In genomic region chr18:52636536-52636935, GRCh38 we compare ENCODE assay signal across 18 cellular contexts.
DNase-seq lines count a peak whose midpoint lies in the region; TF ChIP-seq lines count a peak whose summit lies in the region.
"Had no signal": no experiment of that assay in that cellular context is flagged by ENCODE, and none has a peak within 500 bp of the region (broad histone marks: within the 10 kb centered on the region; RNA-seq: fewer than 3 reads in every experiment).

No MANE protein-coding gene starts in this region.

- no peak overlapping the region for H2BK20ac ChIP-seq in H9 (ENCODE audit: low read depth, low read length, poor library complexity, severe bottlenecking)

- TF ChIP-seq CTCF in H9 (conservative IDR thresholded peaks at IDR 0.05) = peak; percentile 57; the same call in 2 of the 3 replicates

- H3K4me2 ChIP-seq in H9 (ENCODE audit: insufficient read depth, insufficient read length, low read length) (no peak overlapping the region), trophoblast cell (ENCODE audit: low read length) (no peak overlapping the region)

- no peak overlapping the region for H3K27ac ChIP-seq in H9 (ENCODE audit: insufficient read length, low read depth, low read length)
- no peak overlapping the region for H3K27ac ChIP-seq in trophoblast cell (ENCODE audit: low read depth, low read length)
- H3K27ac ChIP-seq: cardiac muscle cell had no signal

- H2AFZ ChIP-seq in H9 (ENCODE audit: low read length) (no peak overlapping the region), trophoblast cell (ENCODE audit: insufficient read depth, low read length, poor library complexity) (no peak overlapping the region)

- no peak overlapping the region for H3K18ac ChIP-seq in H9 (ENCODE audit: insufficient read length, low read depth, low read length)
- H3K18ac ChIP-seq in trophoblast cell (ENCODE audit: low read length) = no peak overlapping the region

- H2BK120ac ChIP-seq in H9 (ENCODE audit: low read depth, low read length, poor library complexity, severe bottlenecking) (no peak overlapping the region), trophoblast cell (ENCODE audit: insufficient read depth, low read length, poor library complexity) (no peak overlapping the region)

- H2BK12ac ChIP-seq in H9 (ENCODE audit: insufficient read length, low read depth, low read length) (no peak overlapping the region), trophoblast cell (ENCODE audit: low read length) (no peak overlapping the region)

- H2AK5ac ChIP-seq in H9 (ENCODE audit: insufficient read length, low read length) (no peak overlapping the region), trophoblast cell (ENCODE audit: low read length) (no peak overlapping the region)

- H4K5ac ChIP-seq in H9 (ENCODE audit: insufficient read length, low read depth, low read length) = no peak overlapping the region

- no peaks in the 10 kb centered on the region for H3K4me1 ChIP-seq in H9 (ENCODE audit: insufficient read depth, low read length)
- H3K4me1 ChIP-seq in trophoblast cell (ENCODE audit: control insufficient read depth in 1 of 2, insufficient read depth in 2 of 2, low read length in 2 of 2) = no peaks in the 10 kb centered on the region

- CTCF ChIA-PET in activated CD4-positive, alpha-beta T cell treated with anti-CD3 and anti-CD28 coated beads, Interleukin-2, amount 10 ng/mL, durations not matched to agents 7 days and 5 days (lab: Charles Lee) = no interaction called here

- peaks cover 6% of the 10 kb centered on the region for H3K9me3 Mint-ChIP-seq in activated CD4-positive, alpha-beta T cell treated with anti-CD3 and anti-CD28 coated beads, Interleukin-2, amount 10 ng/mL, durations not matched to agents 7 days and 5 days
- H3K9me3 Mint-ChIP-seq in H9 = peaks cover 0 to 6% of the 10 kb centered on the region in 2 experiments; a peak in 2 of 5 replicates

- no peaks in the 10 kb centered on the region for H3K23me2 ChIP-seq in H9 (ENCODE audit: insufficient read length, low read depth, low read length, poor library complexity, severe bottlenecking)

- no peak overlapping the region for H3K4me3 Mint-ChIP-seq in activated CD4-positive, alpha-beta T cell treated with anti-CD3 and anti-CD28 coated beads, Interleukin-2, amount 10 ng/mL, durations not matched to agents 7 days and 5 days
- no peak overlapping the region for H3K4me3 Mint-ChIP-seq in H9
- H3K4me3 Mint-ChIP-seq: activated T-helper 1 cell treated with anti-CD3 and anti-CD28 coated beads, Interleukin-12 subunit alpha, Interleukin-12 subunit beta, Interleukin-2, Interleukin-4 antibody, amounts not matched to agents 30 ng/mL and 10 ng/mL and 1 ng/mL, durations not matched to agents 14 hours and 24 hours and 36 hours; CD4-positive, alpha-beta memory T cell; stimulated activated effector memory CD8-positive, alpha-beta T cell treated with anti-CD3 and anti-CD28 coated beads, Interleukin-12 subunit alpha, Interleukin-12 subunit beta, amount 100 ng/mL, for 72 hours had no signal

- no peak overlapping the region for H2BK15ac ChIP-seq in H9 (ENCODE audit: low read depth, low read length)

- no peak overlapping the region for H3T11ph ChIP-seq in H9 (ENCODE audit: low read length)

- H3K36me3 Mint-ChIP-seq in activated CD4-positive, alpha-beta T cell treated with anti-CD3 and anti-CD28 coated beads, Interleukin-2, amount 10 ng/mL, durations not matched to agents 7 days and 5 days (ENCODE audit: low read depth) = no peaks in the 10 kb centered on the region
- H3K36me3 Mint-ChIP-seq in H9 (ENCODE audit: insufficient read depth in 1 of 3, low read depth in 3 of 3) = peaks cover 0 to 5% (median 4%) of the 10 kb centered on the region in 3 experiments; a peak in 4 of 7 replicates
- H3K36me3 Mint-ChIP-seq: CD4-positive, alpha-beta memory T cell; stimulated activated effector memory CD8-positive, alpha-beta T cell treated with anti-CD3 and anti-CD28 coated beads, Interleukin-12 subunit alpha, Interleukin-12 subunit beta, amount 100 ng/mL, for 72 hours had no signal

- no peaks in the 10 kb centered on the region for H3K79me1 ChIP-seq in H9 (ENCODE audit: insufficient read depth, low read depth, low read length, poor library complexity, severe bottlenecking)
- no peaks in the 10 kb centered on the region for H3K79me1 ChIP-seq in trophoblast cell (ENCODE audit: low read length)

- H3K9me3 ChIP-seq in H9 (ENCODE audit: control insufficient read depth, low read depth, low read length) = no peaks in the 10 kb centered on the region
- peaks cover 3% of the 10 kb centered on the region for H3K9me3 ChIP-seq in trophoblast cell (ENCODE audit: insufficient read depth, low read depth, low read length)

- no peaks in the 10 kb centered on the region for H3K36me3 ChIP-seq in trophoblast cell (ENCODE audit: control insufficient read depth in 1 of 2, insufficient read depth in 2 of 2, low read length in 2 of 2)
- H3K36me3 ChIP-seq: cardiac muscle cell had no signal

- no peaks in the 10 kb centered on the region for H3K27me3 ChIP-seq in H9 (ENCODE audit: insufficient read depth, low read length)
- no peaks in the 10 kb centered on the region for H3K27me3 ChIP-seq in trophoblast cell (ENCODE audit: insufficient read depth, low read length)
- H3K27me3 ChIP-seq: cardiac muscle cell had no signal

- H4K20me1 ChIP-seq in H9 (ENCODE audit: control insufficient read depth, insufficient read depth, insufficient read length) = no peaks in the 10 kb centered on the region

- H4K91ac ChIP-seq in H9 (ENCODE audit: insufficient read length, low read depth, low read length) (no peak overlapping the region), trophoblast cell (ENCODE audit: low read depth, low read length) (no peak overlapping the region)

- peak; percentile 3 for DNase-seq in activated CD4-positive, alpha-beta T cell treated with anti-CD3 and anti-CD28 coated beads for 48 hours
- no peak for DNase-seq in activated CD4-positive, alpha-beta T cell treated with anti-CD3 and anti-CD28 coated beads, Interleukin-2, amount 10 ng/mL, durations not matched to agents 7 days and 5 days
- peak; percentile 53 for DNase-seq in H9
- peak; percentile 34 for DNase-seq in OCI-M1 (lab: John Stamatoyannopoulos, UW)
- DNase-seq in trophoblast cell = no peak
- no peak for DNase-seq in activated CD4-positive, CD25-positive, alpha-beta regulatory T cell (lab: John Stamatoyannopoulos, UW)
- no peak for DNase-seq in HUDEP-2 (lab: John Stamatoyannopoulos, UW; ENCODE audit: unreplicated experiment in 76 of 76)
- DNase-seq in anterior cingulate cortex (lab: John Stamatoyannopoulos, UW) = no peak
- DNase-seq: CD4-positive, alpha-beta memory T cell; DMS79 treated with DMSO at 0.1 percent for 48 hours; left ventricle myocardium superior; NCI-H1417 treated with DMSO at 0.1 percent for 48 hours; NCI-H2171; NCI-H774; RPMI8226 had no signal

- no peaks in the 10 kb centered on the region for H3K27me3 Mint-ChIP-seq in activated CD4-positive, alpha-beta T cell treated with anti-CD3 and anti-CD28 coated beads, Interleukin-2, amount 10 ng/mL, durations not matched to agents 7 days and 5 days
- no peaks in the 10 kb centered on the region for H3K27me3 Mint-ChIP-seq in H9 (ENCODE audit: low read depth)

- no peak overlapping the region for H3K4me3 ChIP-seq in trophoblast cell (ENCODE audit: low read depth, low read length)
- H3K4me3 ChIP-seq: cardiac muscle cell had no signal

- H3K79me2 ChIP-seq in H9 (ENCODE audit: insufficient read depth, low read length) = no peaks in the 10 kb centered on the region
- no peaks in the 10 kb centered on the region for H3K79me2 ChIP-seq in trophoblast cell (ENCODE audit: control insufficient read depth, insufficient read depth, low read length, poor library complexity)

- no peak overlapping the region for H4K12ac ChIP-seq in trophoblast cell (ENCODE audit: low read depth, low read length)

- no peaks in the 10 kb centered on the region for H3K4me1 Mint-ChIP-seq in activated CD4-positive, alpha-beta T cell treated with anti-CD3 and anti-CD28 coated beads, Interleukin-2, amount 10 ng/mL, durations not matched to agents 7 days and 5 days
- peaks cover 0 to 4% of the 10 kb centered on the region in 2 experiments; a peak in 1 of 4 replicates for H3K4me1 Mint-ChIP-seq in H9
- H3K4me1 Mint-ChIP-seq: CD4-positive, alpha-beta memory T cell; stimulated activated effector memory CD8-positive, alpha-beta T cell treated with anti-CD3 and anti-CD28 coated beads, Interleukin-12 subunit alpha, Interleukin-12 subunit beta, amount 100 ng/mL, for 72 hours had no signal

- no peak overlapping the region for H3K9ac ChIP-seq in H9 (ENCODE audit: extremely low read depth, insufficient read length, low read length)
- no peak overlapping the region for H3K9ac ChIP-seq in trophoblast cell (ENCODE audit: low read length)

- H2BK5ac ChIP-seq in H9 (ENCODE audit: insufficient read length, low read length) = no peak overlapping the region
- no peak overlapping the region for H2BK5ac ChIP-seq in trophoblast cell (ENCODE audit: low read depth, low read length, poor library complexity)

- WGBS in H9 (ENCODE audit: extremely low coverage, insufficient read length, low lambda C conversion rate) = no CpG with 5 or more reads among the region's 5 CpGs
- no CpG with 5 or more reads among the region's 5 CpGs for WGBS in trophoblast cell (ENCODE audit: extremely low coverage, insufficient coverage, insufficient read length)

- H4K8ac ChIP-seq in H9 (replicated peaks; ENCODE audit: insufficient read length, low read depth, low read length) (no peak overlapping the region), trophoblast cell (ENCODE audit: low read depth, low read length) (no peak overlapping the region)

- H3K27ac Mint-ChIP-seq in activated CD4-positive, alpha-beta T cell treated with anti-CD3 and anti-CD28 coated beads, Interleukin-2, amount 10 ng/mL, durations not matched to agents 7 days and 5 days = no peak overlapping the region
- peak overlapping the region in 2 of 3 experiments; percentile 11 to 66; a peak in 1 of 7 replicates for H3K27ac Mint-ChIP-seq in H9
- H3K27ac Mint-ChIP-seq: activated T-helper 1 cell treated with anti-CD3 and anti-CD28 coated beads, Interleukin-12 subunit alpha, Interleukin-12 subunit beta, Interleukin-2, Interleukin-4 antibody, amounts not matched to agents 30 ng/mL and 10 ng/mL and 1 ng/mL, durations not matched to agents 14 hours and 24 hours and 36 hours; CD4-positive, alpha-beta memory T cell; stimulated activated effector memory CD8-positive, alpha-beta T cell treated with anti-CD3 and anti-CD28 coated beads, Interleukin-12 subunit alpha, Interleukin-12 subunit beta, amount 100 ng/mL, for 72 hours had no signal

- H3K23ac ChIP-seq in H9 (ENCODE audit: insufficient read length, low read depth, low read length) = no peak overlapping the region
- H3K23ac ChIP-seq in trophoblast cell (ENCODE audit: low read length) = no peak overlapping the region

- POLR2A ChIA-PET in activated CD4-positive, alpha-beta T cell treated with anti-CD3 and anti-CD28 coated beads, Interleukin-2, amount 10 ng/mL, durations not matched to agents 7 days and 5 days (lab: Charles Lee) = no interaction called here

- H3K14ac ChIP-seq in H9 (ENCODE audit: insufficient read depth, low read length) (no peak overlapping the region), trophoblast cell (ENCODE audit: low read length) (peak overlapping the region; percentile 40)

- no peak overlapping the region for H3K4ac ChIP-seq in H9 (ENCODE audit: low read depth, low read length)
- no peak overlapping the region for H3K4ac ChIP-seq in trophoblast cell (ENCODE audit: low read depth, low read length)

- H3K56ac ChIP-seq in H9 (ENCODE audit: insufficient read length, low read depth, low read length) = no peak overlapping the region

Comparison
In these comparisons a context has a peak if more than half of its experiments do, and no peak if none do; other contexts are left out.
1. DNase-seq: peak in activated CD4-positive, alpha-beta T cell treated with anti-CD3 and anti-CD28 coated beads for 48 hours (single experiment), H9 (single experiment) and OCI-M1 (single experiment); none in activated CD4-positive, alpha-beta T cell treated with anti-CD3 and anti-CD28 coated beads, Interleukin-2, amount 10 ng/mL, durations not matched to agents 7 days and 5 days (single experiment), trophoblast cell (0 of 2), activated CD4-positive, CD25-positive, alpha-beta regulatory T cell (0 of 4), HUDEP-2 (0 of 76) and anterior cingulate cortex (0 of 58).